1 cellular context compared by ENCODE assay signal in genomic region chr7:113404245-113404644, GRCh38.
TF ChIP-seq lines count a peak whose summit lies in the region.

No MANE protein-coding gene starts in this region.

TF ChIP-seq in WTC11, 78 proteins besides CTCF, POLR2A, EP300 and RAD21 (continued from another document):
- TF ChIP-seq, protein P1, sequence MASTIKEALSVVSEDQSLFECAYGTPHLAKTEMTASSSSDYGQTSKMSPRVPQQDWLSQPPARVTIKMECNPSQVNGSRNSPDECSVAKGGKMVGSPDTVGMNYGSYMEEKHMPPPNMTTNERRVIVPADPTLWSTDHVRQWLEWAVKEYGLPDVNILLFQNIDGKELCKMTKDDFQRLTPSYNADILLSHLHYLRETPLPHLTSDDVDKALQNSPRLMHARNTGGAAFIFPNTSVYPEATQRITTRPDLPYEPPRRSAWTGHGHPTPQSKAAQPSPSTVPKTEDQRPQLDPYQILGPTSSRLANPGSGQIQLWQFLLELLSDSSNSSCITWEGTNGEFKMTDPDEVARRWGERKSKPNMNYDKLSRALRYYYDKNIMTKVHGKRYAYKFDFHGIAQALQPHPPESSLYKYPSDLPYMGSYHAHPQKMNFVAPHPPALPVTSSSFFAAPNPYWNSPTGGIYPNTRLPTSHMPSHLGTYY (CRISPR knock-in tag; IDR thresholded peaks at IDR 0.05), result no peak
